In the genomic region with DNA sequence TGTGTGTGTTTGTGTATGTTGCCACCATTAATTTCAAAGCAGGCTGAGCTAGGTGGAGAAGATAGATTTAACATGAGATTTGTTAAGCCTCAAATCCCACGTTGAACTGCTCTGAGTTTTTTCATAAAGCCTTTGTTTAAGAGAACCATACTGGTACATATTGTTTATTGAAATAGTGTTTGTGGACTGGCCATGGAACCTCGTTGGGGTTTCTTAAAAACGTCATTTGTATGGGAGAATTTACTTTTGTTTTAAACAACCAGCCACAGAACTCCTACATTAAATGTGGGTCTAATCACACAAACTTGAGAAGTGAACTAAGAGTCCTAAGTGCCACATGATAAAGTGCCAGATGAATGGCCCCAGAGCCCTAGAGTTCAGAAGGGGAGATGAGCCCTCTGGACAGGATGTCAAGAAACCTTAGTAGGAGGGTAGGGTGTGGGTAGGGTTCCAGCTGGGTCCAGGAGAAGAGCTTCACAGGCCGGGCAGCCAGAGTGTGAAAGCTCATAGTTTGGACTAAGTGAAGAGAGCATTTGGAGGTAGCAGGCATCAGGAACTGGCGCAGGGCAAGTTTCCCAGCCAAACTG, we compare ENCODE assay signal across 11 cellular contexts.
A peak's percentile ranks its signal among the peaks of the same experiment; 100 is the strongest.
DNase-seq lines count a peak whose midpoint lies in the region; ATAC-seq and TF ChIP-seq lines count a peak whose summit lies in the region.
"Had no signal": no experiment of that assay in that cellular context is flagged by ENCODE, and none has a peak within 500 bp of the region (broad histone marks: within the 10 kb centered on the region; RNA-seq: fewer than 3 reads in every experiment).

No MANE protein-coding gene starts in this region.

- H3K4me2 ChIP-seq in PC-3 (ENCODE audit: low read length) = no peak overlapping the region

- H3K9me2 ChIP-seq in PC-3 (replicated peaks; ENCODE audit: low read length) = no peaks in the 10 kb centered on the region

- no peak overlapping the region for H3K4me3 ChIP-seq in CD4-positive, CD25-positive, alpha-beta regulatory T cell (ENCODE audit: low read depth, low read length)
- H3K4me3 ChIP-seq in gastroesophageal sphincter = no peak overlapping the region
- H3K4me3 ChIP-seq in PC-3 (ENCODE audit: low read length) = no peak overlapping the region
- H3K4me3 ChIP-seq: HAP-1 had no signal

- H3F3A ChIP-seq in PC-3 (ENCODE audit: low read length, unreplicated experiment) = no peaks in the 10 kb centered on the region

- POLR2A ChIA-PET in PC-3 (lab: Charles Lee; ENCODE audit: unreplicated experiment) = no interaction called here

- TF ChIP-seq POLR2A in gastroesophageal sphincter (IDR thresholded peaks at IDR 0.05) = no peak

- H4K20me1 ChIP-seq in PC-3 (ENCODE audit: low read length) = peaks cover 47% of the 10 kb centered on the region; the same call in 1 of the 2 replicates

- H3K79me2 ChIP-seq in PC-3 (ENCODE audit: low read length) = peaks cover 100% of the 10 kb centered on the region

- intact Hi-C loops in sciatic nerve (cut with DNase I) (no loop called here), PC-3 (cut with micrococcal nuclease) (no loop called here), posterior cingulate gyrus (cut with DNase I) (no loop called here)

- no TSS peak for BruUV-seq in PC-3 (replicated peaks; lab: Mats Ljungman, UMichigan)

- no peak for TF ChIP-seq EP300 in gastroesophageal sphincter (IDR thresholded peaks at IDR 0.05)

- CTCF ChIA-PET in PC-3 (lab: Charles Lee) = no interaction called here

- H3K27ac Mint-ChIP-seq in CD4-positive, CD25-positive, alpha-beta regulatory T cell = peak overlapping the region; percentile 83 to 95 (median 90)
- H3K27ac Mint-ChIP-seq in T-helper 2 cell treated with Interferon-gamma antibody and Interleukin-4, amounts not matched to agents 5 μg/mL and 100 μg/mL, for 36 hours = peak overlapping the region; percentile 66

- H2AFZ ChIP-seq in PC-3 (ENCODE audit: low read length) = no peak overlapping the region

- peak overlapping the region; percentile 29 for H3K27ac ChIP-seq in CD4-positive, CD25-positive, alpha-beta regulatory T cell (ENCODE audit: insufficient read depth, low read length, poor library complexity, severe bottlenecking)
- H3K27ac ChIP-seq in gastroesophageal sphincter (peak overlapping the region in 3 of 4 donors; percentile 11 to 69 (median 63)), PC-3 (ENCODE audit: low read length) (no peak overlapping the region)

- H3K9me3 ChIP-seq in CD4-positive, CD25-positive, alpha-beta regulatory T cell (ENCODE audit: control insufficient read depth in 2 of 2, low read length in 2 of 2) = no peaks in the 10 kb centered on the region
- H3K9me3 ChIP-seq in gastroesophageal sphincter (no peaks in the 10 kb centered on the region), PC-3 (ENCODE audit: low read length) (no peaks in the 10 kb centered on the region)
- H3K9me3 ChIP-seq: HAP-1 had no signal

- H3K27me3 ChIP-seq in CD4-positive, CD25-positive, alpha-beta regulatory T cell (ENCODE audit: control insufficient read depth, insufficient read depth, low read length) = no peaks in the 10 kb centered on the region
- H3K27me3 ChIP-seq in gastroesophageal sphincter = no peaks in the 10 kb centered on the region
- no peaks in the 10 kb centered on the region for H3K27me3 ChIP-seq in PC-3 (ENCODE audit: low read length)

- WGBS in gastroesophageal sphincter (ENCODE audit: low coverage in 1 of 2), 2 donors = 23 to 38% methylated on average over 3 to 5 of the region's 5 CpGs

- H3K4me3 Mint-ChIP-seq in CD4-positive, CD25-positive, alpha-beta regulatory T cell = peak overlapping the region; percentile 20 to 72 (median 48)
- peak overlapping the region; percentile 60 for H3K4me3 Mint-ChIP-seq in T-helper 2 cell treated with Interferon-gamma antibody and Interleukin-4, amounts not matched to agents 5 μg/mL and 100 μg/mL, for 36 hours

- H3K27me3 Mint-ChIP-seq in CD4-positive, CD25-positive, alpha-beta regulatory T cell = no peaks in the 10 kb centered on the region
- H3K27me3 Mint-ChIP-seq in T-helper 2 cell treated with Interferon-gamma antibody and Interleukin-4, amounts not matched to agents 5 μg/mL and 100 μg/mL, for 36 hours (ENCODE audit: low read depth) = no peaks in the 10 kb centered on the region

- H3K36me3 ChIP-seq in CD4-positive, CD25-positive, alpha-beta regulatory T cell (ENCODE audit: control insufficient read depth, insufficient read depth, low read length) = peaks cover 17% of the 10 kb centered on the region
- H3K36me3 ChIP-seq in gastroesophageal sphincter = peaks cover 0 to 13% of the 10 kb centered on the region in 2 donors
- H3K36me3 ChIP-seq in PC-3 (ENCODE audit: low read depth, low read length) = peaks cover 35% of the 10 kb centered on the region; the same call in 1 of the 2 replicates

- no peak overlapping the region for H3K9ac ChIP-seq in PC-3 (ENCODE audit: low read length)

- TF ChIP-seq CTCF in gastroesophageal sphincter (IDR thresholded peaks at IDR 0.05) = no peak
- TF ChIP-seq CTCF in PC-3 (conservative IDR thresholded peaks at IDR 0.05; ENCODE audit: low read depth, low read length) = no peak

- H3K4me1 ChIP-seq in CD4-positive, CD25-positive, alpha-beta regulatory T cell (ENCODE audit: control insufficient read depth, insufficient read depth, low read length, poor library complexity, severe bottlenecking) = peaks cover 83% of the 10 kb centered on the region
- peaks cover 15 to 95% (median 51%) of the 10 kb centered on the region in 3 donors for H3K4me1 ChIP-seq in gastroesophageal sphincter
- H3K4me1 ChIP-seq in PC-3 (ENCODE audit: insufficient read depth, low read length) = peaks cover 16% of the 10 kb centered on the region; the same call in 1 of the 2 replicates
- H3K4me1 ChIP-seq: HAP-1 had no signal

- H3K36me3 Mint-ChIP-seq in CD4-positive, CD25-positive, alpha-beta regulatory T cell = peaks cover 27% of the 10 kb centered on the region
- H3K36me3 Mint-ChIP-seq in T-helper 2 cell treated with Interferon-gamma antibody and Interleukin-4, amounts not matched to agents 5 μg/mL and 100 μg/mL, for 36 hours (ENCODE audit: low read depth) = peaks cover 51% of the 10 kb centered on the region

- DNase-seq in CD4-positive, CD25-positive, alpha-beta regulatory T cell = no peak
- no peak for DNase-seq in T-helper 2 cell treated with Interferon-gamma antibody and Interleukin-4, amounts not matched to agents 5 μg/mL and 100 μg/mL, for 36 hours (ENCODE audit: low spot score)
- DNase-seq in sciatic nerve (ENCODE audit: low spot score) = no peak
- no peak for DNase-seq in PC-3
- DNase-seq in HT-29 (ENCODE audit: low spot score) = no peak
- no peak for DNase-seq in Ammon's horn (ENCODE audit: low spot score)
- no peak for DNase-seq in posterior cingulate gyrus
- DNase-seq: DMS153, head of caudate nucleus had no signal

- peaks cover 0 to 1% (median 0%) of the 10 kb centered on the region in 7 donors for H3K9me3 Mint-ChIP-seq in CD4-positive, CD25-positive, alpha-beta regulatory T cell
- no peaks in the 10 kb centered on the region for H3K9me3 Mint-ChIP-seq in T-helper 2 cell treated with Interferon-gamma antibody and Interleukin-4, amounts not matched to agents 5 μg/mL and 100 μg/mL, for 36 hours

- H3K4me1 Mint-ChIP-seq in CD4-positive, CD25-positive, alpha-beta regulatory T cell = peaks cover 52 to 94% (median 79%) of the 10 kb centered on the region in 4 donors
- H3K4me1 Mint-ChIP-seq in T-helper 2 cell treated with Interferon-gamma antibody and Interleukin-4, amounts not matched to agents 5 μg/mL and 100 μg/mL, for 36 hours (ENCODE audit: low read depth) = peaks cover 86% of the 10 kb centered on the region

- ATAC-seq in CD4-positive, CD25-positive, alpha-beta regulatory T cell (ENCODE audit: low read depth in 2 of 2) = no peak
- ATAC-seq in gastroesophageal sphincter (no peak), sciatic nerve (peak; percentile 5), PC-3 (no peak)
